ENCODE assay signal across 18 cellular contexts in the genomic region with DNA sequence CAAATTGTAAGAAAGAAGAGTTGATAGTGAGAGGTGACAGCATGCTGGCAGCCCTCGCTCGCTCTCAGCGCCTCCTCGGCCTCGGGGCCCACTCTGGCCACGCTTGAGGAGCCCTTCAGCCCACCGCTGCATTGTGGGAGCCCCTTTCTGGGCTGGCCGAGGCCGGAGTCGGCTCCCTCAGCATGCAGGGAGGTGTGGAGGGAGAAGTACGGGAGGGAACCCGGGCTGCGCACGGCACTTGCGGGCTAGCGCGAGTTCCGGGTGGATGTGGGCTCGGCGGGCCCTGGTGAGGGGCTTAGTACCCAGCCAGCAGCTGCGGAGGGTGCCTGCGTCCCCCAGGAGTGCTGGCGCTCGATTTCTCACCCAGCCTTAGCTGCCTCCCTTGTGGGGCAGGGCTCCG.
"Had no signal": no experiment of that assay in that cellular context is flagged by ENCODE, and none has a peak within 500 bp of the region (broad histone marks: within the 10 kb centered on the region; RNA-seq: fewer than 3 reads in every experiment).

No MANE protein-coding gene starts in this region.

- ATAC-seq: activated CD8-positive, alpha-beta T cell treated with anti-CD3 and anti-CD28 coated beads, Interleukin-2, amount 10 ng/mL, durations not matched to agents 7 days and 5 days; activated naive CD4-positive, alpha-beta T cell treated with anti-CD3 and anti-CD28 coated beads, Interleukin-2, amount 50 U/mL, for 72 hours; left colon; natural killer cell treated with Interleukin-12 subunit alpha and Interleukin-12 subunit beta and Interleukin-15 and Interleukin-18, amount 100 ng/mL, for 72 hours; pancreas; sciatic nerve; SK-N-SH treated with all-trans-retinoic acid at 6 μM for 48 hours had no signal

- H3K9me3 ChIP-seq: neutrophil, pancreas had no signal

- DNase-seq: activated CD4-positive, alpha-beta T cell treated with anti-CD3 and anti-CD28 coated beads for 1 hour; activated CD4-positive, alpha-beta T cell treated with anti-CD3 and anti-CD28 coated beads, Interleukin-2, amount 50 U/mL, for 1 hour; activated CD8-positive, alpha-beta T cell treated with anti-CD3 and anti-CD28 coated beads, Interleukin-2, amount 10 ng/mL, durations not matched to agents 7 days and 5 days; glutamatergic neuron; hypothalamus; left colon; mammary epithelial cell; stimulated activated CD4-positive, alpha-beta T cell treated with anti-CD3 and anti-CD28 coated beads, Interleukin-4, amount 100 ng/mL, for 1 hour; stimulated activated naive CD4-positive, alpha-beta T cell treated with Interleukin-2 at 50 U/mL for 16 hours had no signal

- H3K27ac ChIP-seq: coronary artery, esophagus muscularis mucosa, neutrophil, pancreas had no signal

- H3K4me3 ChIP-seq: coronary artery, esophagus muscularis mucosa, pancreas, smooth muscle cell had no signal

- H3K27me3 ChIP-seq: esophagus muscularis mucosa, neutrophil, pancreas had no signal

- H3K4me1 ChIP-seq: esophagus muscularis mucosa, pancreas had no signal

- H3K36me3 ChIP-seq: esophagus muscularis mucosa, neutrophil, pancreas had no signal
